Comparison of ENCODE assay signal across 8 cellular contexts in the genomic region with DNA sequence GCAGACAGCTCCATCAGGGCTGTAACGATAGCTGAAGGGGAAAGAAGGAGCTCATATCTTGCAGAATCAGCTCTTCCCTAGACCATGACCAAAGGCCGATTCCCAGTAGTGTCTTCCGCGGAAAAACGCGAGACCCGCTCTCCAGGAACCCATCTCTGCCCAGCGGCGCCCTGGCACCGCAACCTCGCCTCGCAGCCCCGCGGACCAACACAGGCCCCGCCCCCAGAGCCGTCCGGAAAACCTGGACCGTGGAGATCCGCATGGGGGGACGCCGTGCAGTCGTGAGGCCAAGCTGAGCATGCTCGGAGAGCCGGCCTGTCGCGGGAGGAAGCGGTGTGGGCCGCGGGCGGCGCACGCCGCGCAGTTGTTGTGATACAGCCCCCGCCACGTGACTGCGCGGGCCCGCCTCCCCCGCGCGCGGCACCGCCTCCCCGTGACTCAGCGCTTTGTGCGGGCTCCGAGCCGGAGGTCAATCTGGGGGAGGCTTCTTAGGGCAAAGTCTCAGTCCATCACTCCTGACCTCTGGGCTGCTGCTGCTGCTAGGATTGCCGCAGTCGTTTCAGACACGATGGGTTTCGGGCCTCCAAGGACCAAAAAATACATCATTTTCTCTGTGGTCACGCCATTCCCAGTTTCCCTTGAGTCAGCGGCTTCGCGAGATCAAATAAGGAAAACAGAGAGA. TPM values are rescaled to one million over a fixed set of nuclear protein-coding genes. Genes with fewer than 3 reads are reported as not detected.
DNase-seq lines count a peak whose midpoint lies in the region; ATAC-seq and TF ChIP-seq lines count a peak whose summit lies in the region.

No MANE protein-coding gene starts in this region.

- ATAC-seq in GM21526 (IDR thresholded peaks at IDR 0.05; ENCODE audit: low FRiP score, unreplicated experiment) = peak; percentile 84

- peak overlapping the region; percentile 99 for H2AFZ ChIP-seq in OCI-LY3 (ENCODE audit: low read depth, low read length)

- peaks cover 14% of the 10 kb centered on the region for H3K27me3 ChIP-seq in OCI-LY3 (ENCODE audit: low read depth, low read length)

- H3K9me3 ChIP-seq in OCI-LY3 (ENCODE audit: insufficient read depth, low read length) = peaks cover 6% of the 10 kb centered on the region; the same call in 1 of the 2 replicates

- H3K79me2 ChIP-seq in OCI-LY3 (ENCODE audit: low read length) = peaks cover 14% of the 10 kb centered on the region

- no peaks in the 10 kb centered on the region for H4K20me1 ChIP-seq in OCI-LY3 (ENCODE audit: insufficient read depth, low read length)

- H3K4me3 ChIP-seq in OCI-LY3 (ENCODE audit: low read length) = peak overlapping the region; percentile 82
- peak overlapping the region; percentile 78 for H3K4me3 ChIP-seq in epithelial cell of proximal tubule (ENCODE audit: low read depth, low read length)

- no peaks in the 10 kb centered on the region for H3K36me3 ChIP-seq in OCI-LY3 (replicated peaks; ENCODE audit: low read depth, low read length)

- peak overlapping the region; percentile 75 for H3K4me2 ChIP-seq in OCI-LY3 (ENCODE audit: low read length)

- no peak for TF ChIP-seq CTCF in OCI-LY3 (IDR thresholded peaks at IDR 0.05; ENCODE audit: low read depth, low read length)
- TF ChIP-seq CTCF in epithelial cell of proximal tubule (conservative IDR thresholded peaks at IDR 0.05; ENCODE audit: low read depth, low read length) = peak; percentile 20

- peak; percentile 98 for DNase-seq in DMS 273 (lab: John Stamatoyannopoulos, UW; ENCODE audit: unreplicated experiment)
- DNase-seq in HuH-7.5 (ENCODE audit: low spot score) = peak; percentile 82
- peak; percentile 85 for DNase-seq in activated T-cell treated with anti-CD3 and anti-CD28 coated beads for 4 hours
- peak; percentile 50 for DNase-seq in epithelial cell of proximal tubule (ENCODE audit: low read depth)
- DNase-seq in mucosa of gallbladder (ENCODE audit: low spot score) = peak; percentile 98
- peak; percentile 93 for DNase-seq in stimulated activated CD8-positive, alpha-beta memory T cell treated with anti-CD3 and anti-CD28 coated beads, Interleukin-4, amount 100 ng/mL, for 24 hours (ENCODE audit: low read depth)

- peaks cover 29% of the 10 kb centered on the region for H3K4me1 ChIP-seq in OCI-LY3 (ENCODE audit: low read length)

- H3K9ac ChIP-seq in OCI-LY3 (ENCODE audit: low read length) = peak overlapping the region; percentile 80

- peak overlapping the region; percentile 43 for H3K27ac ChIP-seq in OCI-LY3 (ENCODE audit: low read length)

RNA-seq across cellular contexts. Expression of gene GCLC, which starts 3.1 kb away (rescaled TPM):
- total RNA-seq in epithelial cell of proximal tubule = 15.3 and 16.4 TPM in 2 replicates
- total RNA-seq in mucosa of gallbladder = 63.9 TPM

Comparison
In these comparisons a context has a peak if more than half of its experiments do, and no peak if none do; other contexts are left out.
1. Peak in every context shown above with its lines: DNase-seq, ATAC-seq, H3K4me3 ChIP-seq and H3K27ac ChIP-seq.